In genomic region chr2:190766174-190766572, GRCh38 we compare ENCODE assay signal across 16 cellular contexts.
"Had no signal": no experiment of that assay in that cellular context is flagged by ENCODE, and none has a peak within 500 bp of the region (broad histone marks: within the 10 kb centered on the region; RNA-seq: fewer than 3 reads in every experiment).

No MANE protein-coding gene starts in this region.

- H3K27ac ChIP-seq: body of pancreas, gastroesophageal sphincter, parathyroid adenoma had no signal

- DNase-seq: activated CD8-positive, alpha-beta T cell treated with anti-CD3 and anti-CD28 coated beads, Interleukin-2, amount 10 ng/mL, durations not matched to agents 7 days and 5 days; activated naive CD4-positive, alpha-beta T cell treated with Interleukin-2 at 50 U/mL for 16 hours; activated naive CD8-positive, alpha-beta T cell treated with anti-CD3 and anti-CD28 coated beads, Interleukin-2, amount 10 ng/mL, durations not matched to agents 7 days and 5 days; activated T-cell treated with anti-CD3 and anti-CD28 coated beads, Interleukin-2, amount 50 U/mL, for 24 hours; amygdala; body of pancreas; caudate nucleus; heart left ventricle; left ventricle myocardium superior; naive thymus-derived CD8-positive, alpha-beta T cell; stimulated activated naive CD4-positive, alpha-beta T cell had no signal

- H3K4me1 Mint-ChIP-seq: memory B cell had no signal

- H3K36me3 ChIP-seq: gastroesophageal sphincter, heart left ventricle had no signal

- H3K4me3 Mint-ChIP-seq: activated CD4-positive, alpha-beta T cell treated with anti-CD3 and anti-CD28 coated beads, Interleukin-2, amount 10 ng/mL, durations not matched to agents 24 days and 14 days; activated CD8-positive, alpha-beta T cell treated with anti-CD3 and anti-CD28 coated beads, Interleukin-2, amount 10 ng/mL, durations not matched to agents 7 days and 5 days; activated naive CD8-positive, alpha-beta T cell treated with anti-CD3 and anti-CD28 coated beads, Interleukin-2, amount 10 ng/mL, durations not matched to agents 7 days and 5 days; activated T-cell treated with anti-CD3 and anti-CD28 coated beads, Interleukin-2, amount 50 U/mL, for 24 hours; memory B cell; naive thymus-derived CD8-positive, alpha-beta T cell had no signal

- H3K27ac Mint-ChIP-seq: activated CD4-positive, alpha-beta T cell treated with anti-CD3 and anti-CD28 coated beads, Interleukin-2, amount 10 ng/mL, durations not matched to agents 24 days and 14 days; activated CD8-positive, alpha-beta T cell treated with anti-CD3 and anti-CD28 coated beads, Interleukin-2, amount 10 ng/mL, durations not matched to agents 7 days and 5 days; activated naive CD8-positive, alpha-beta T cell treated with anti-CD3 and anti-CD28 coated beads, Interleukin-2, amount 10 ng/mL, durations not matched to agents 7 days and 5 days; activated T-cell treated with anti-CD3 and anti-CD28 coated beads, Interleukin-2, amount 50 U/mL, for 24 hours; activated T-helper 2 cell treated with anti-CD3 and anti-CD28 coated beads, Interferon-gamma antibody, Interleukin-2, Interleukin-4, amounts not matched to agents 10 μg/mL and 5 μg/mL and 100 μg/mL, durations not matched to agents 14 hours and 24 hours and 36 hours had no signal

- H3K4me3 ChIP-seq: body of pancreas, gastroesophageal sphincter, heart left ventricle had no signal

- H3K36me3 Mint-ChIP-seq: activated naive CD8-positive, alpha-beta T cell treated with anti-CD3 and anti-CD28 coated beads, Interleukin-2, amount 10 ng/mL, durations not matched to agents 7 days and 5 days; memory B cell had no signal

- H3K79me2 ChIP-seq: parathyroid adenoma had no signal

- H3K9ac ChIP-seq: parathyroid adenoma had no signal

- H3K4me1 ChIP-seq: body of pancreas, parathyroid adenoma had no signal

- H3K9me3 Mint-ChIP-seq: activated CD4-positive, alpha-beta T cell treated with anti-CD3 and anti-CD28 coated beads, Interleukin-2, amount 10 ng/mL, durations not matched to agents 24 days and 14 days; activated naive CD8-positive, alpha-beta T cell treated with anti-CD3 and anti-CD28 coated beads, Interleukin-2, amount 10 ng/mL, durations not matched to agents 7 days and 5 days; activated T-cell treated with anti-CD3 and anti-CD28 coated beads, Interleukin-2, amount 50 U/mL, for 24 hours; activated T-helper 2 cell treated with anti-CD3 and anti-CD28 coated beads, Interferon-gamma antibody, Interleukin-2, Interleukin-4, amounts not matched to agents 10 μg/mL and 5 μg/mL and 100 μg/mL, durations not matched to agents 14 hours and 24 hours and 36 hours; memory B cell; naive thymus-derived CD8-positive, alpha-beta T cell had no signal

- ATAC-seq: activated CD8-positive, alpha-beta T cell treated with anti-CD3 and anti-CD28 coated beads, Interleukin-2, amount 10 ng/mL, durations not matched to agents 7 days and 5 days; body of pancreas; gastroesophageal sphincter; naive thymus-derived CD8-positive, alpha-beta T cell had no signal

- H3K27me3 ChIP-seq: body of pancreas, gastroesophageal sphincter, heart left ventricle had no signal

- H3K27me3 Mint-ChIP-seq: activated CD4-positive, alpha-beta T cell treated with anti-CD3 and anti-CD28 coated beads, Interleukin-2, amount 10 ng/mL, durations not matched to agents 24 days and 14 days; activated T-cell treated with anti-CD3 and anti-CD28 coated beads, Interleukin-2, amount 50 U/mL, for 24 hours had no signal

- H2AFZ ChIP-seq: parathyroid adenoma had no signal

- H3K9me3 ChIP-seq: body of pancreas, gastroesophageal sphincter, heart left ventricle had no signal
